ENCODE assay signal across 20 cellular contexts in the genomic region with DNA sequence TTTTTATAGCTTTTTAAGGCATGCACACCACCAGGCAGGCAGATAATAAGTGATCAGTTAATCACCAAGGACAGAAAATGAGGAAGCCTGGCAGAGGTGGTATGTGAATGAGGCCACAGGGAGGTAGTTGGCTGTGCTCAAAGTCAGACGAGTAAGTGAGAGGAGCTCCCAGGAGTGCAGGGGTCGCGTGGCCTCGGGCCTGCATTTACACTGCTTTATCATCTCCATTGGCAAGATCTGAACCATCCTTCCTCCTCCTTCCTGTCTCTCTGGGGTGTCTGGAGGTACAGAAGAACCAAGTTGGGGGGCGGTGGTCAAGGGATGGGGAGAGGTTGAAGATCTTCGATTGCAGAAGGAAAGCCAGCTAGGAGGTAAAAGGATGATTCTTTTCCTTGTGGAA.
DNase-seq lines count a peak whose midpoint lies in the region; ATAC-seq and TF ChIP-seq lines count a peak whose summit lies in the region.
"Had no signal": no experiment of that assay in that cellular context is flagged by ENCODE, and none has a peak within 500 bp of the region (broad histone marks: within the 10 kb centered on the region; RNA-seq: fewer than 3 reads in every experiment).

No MANE protein-coding gene starts in this region.

- H3K36me3 ChIP-seq in Caco-2 (ENCODE audit: control insufficient read depth, insufficient read depth, low read length) (no peaks in the 10 kb centered on the region), spleen (no peaks in the 10 kb centered on the region)
- H3K36me3 ChIP-seq: BLaER1 had no signal

- H3K4me3 ChIP-seq in Caco-2 (ENCODE audit: low read depth, low read length) (no peak overlapping the region), spleen (no peak overlapping the region)
- H3K4me3 ChIP-seq: BLaER1, GM23338 had no signal

- no peak for DNase-seq in Caco-2
- DNase-seq in glutamatergic neuron: no peak
- DNase-seq in neural crest cell (ENCODE audit: low read depth, low spot score): no peak
- DNase-seq in spleen: peak; percentile 27
- DNase-seq in NCI-H2171 treated with DMSO at 0.1 percent for 48 hours (lab: John Stamatoyannopoulos, UW): no peak
- no peak for DNase-seq in NCI-H2227 treated with DMSO at 0.1 percent for 48 hours (lab: John Stamatoyannopoulos, UW)
- DNase-seq in COLO668 (lab: John Stamatoyannopoulos, UW; ENCODE audit: unreplicated experiment): no peak
- DNase-seq: Calu3; CD4-positive, CD25-positive, alpha-beta regulatory T cell; CD8-positive, alpha-beta T cell; DMS53; DMS79 treated with DMSO at 0.1 percent for 48 hours; GF-D8; H9 had no signal

- H3K9me3 Mint-ChIP-seq in Caco-2 (ENCODE audit: unreplicated experiment) (no peaks in the 10 kb centered on the region), glutamatergic neuron (ENCODE audit: unreplicated experiment) (peaks cover 17% of the 10 kb centered on the region), neural crest cell (peaks cover 7% of the 10 kb centered on the region)
- H3K9me3 Mint-ChIP-seq: CD8-positive, alpha-beta T cell had no signal

- H3K4me3 Mint-ChIP-seq in Caco-2 (ENCODE audit: unreplicated experiment) (no peak overlapping the region), glutamatergic neuron (ENCODE audit: unreplicated experiment) (no peak overlapping the region), neural crest cell (no peak overlapping the region)
- H3K4me3 Mint-ChIP-seq: B cell; CD4-positive, CD25-positive, alpha-beta regulatory T cell; CD8-positive, alpha-beta T cell; GM23338; H9 had no signal

- CTCF ChIA-PET in Caco-2 (lab: Charles Lee): no interaction called here

- peak overlapping the region; percentile 20 for H3K27ac Mint-ChIP-seq in Caco-2 (ENCODE audit: unreplicated experiment)
- peak overlapping the region; percentile 21 for H3K27ac Mint-ChIP-seq in glutamatergic neuron (ENCODE audit: unreplicated experiment)
- peak overlapping the region; percentile 60 for H3K27ac Mint-ChIP-seq in neural crest cell (ENCODE audit: unreplicated experiment)
- H3K27ac Mint-ChIP-seq: B cell; CD4-positive, CD25-positive, alpha-beta regulatory T cell; CD8-positive, alpha-beta T cell; GM23338; H9 had no signal

- WGBS in spleen, 5 donors: 89 to 93% (median 92%) methylated on average over 6 of the region's 6 CpGs

- H3K4me1 Mint-ChIP-seq in Caco-2 (ENCODE audit: low read depth, unreplicated experiment) (peaks cover 36% of the 10 kb centered on the region), glutamatergic neuron (ENCODE audit: low read depth, unreplicated experiment) (peaks cover 25% of the 10 kb centered on the region), neural crest cell (no peaks in the 10 kb centered on the region)
- H3K4me1 Mint-ChIP-seq: B cell; CD4-positive, CD25-positive, alpha-beta regulatory T cell; GM23338; H9 had no signal

- no peak overlapping the region for H3K27ac ChIP-seq in spleen
- H3K27ac ChIP-seq: BLaER1, C4-2B had no signal

- BruUV-seq in Caco-2 (replicated peaks; lab: Mats Ljungman, UMichigan): no TSS peak

- H3K27me3 Mint-ChIP-seq in Caco-2 (ENCODE audit: insufficient read depth, unreplicated experiment) (no peaks in the 10 kb centered on the region), glutamatergic neuron (ENCODE audit: unreplicated experiment) (peaks cover 6% of the 10 kb centered on the region), neural crest cell (ENCODE audit: low read depth) (no peaks in the 10 kb centered on the region)
- H3K27me3 Mint-ChIP-seq: B cell; CD4-positive, CD25-positive, alpha-beta regulatory T cell had no signal

- H3K27me3 ChIP-seq in Caco-2 (replicated peaks; ENCODE audit: control insufficient read depth, insufficient read depth, low read length) (no peaks in the 10 kb centered on the region), spleen (replicated peaks in 1 of 7) (peaks cover 0 to 12% (median 0%) of the 10 kb centered on the region in 7 donors)
- H3K27me3 ChIP-seq: BLaER1 had no signal

- H3K9me3 ChIP-seq in Caco-2 (no peaks in the 10 kb centered on the region; the same call in 1 of the 2 replicates), spleen (peaks cover 0 to 10% (median 0%) of the 10 kb centered on the region in 8 donors)

- intact Hi-C loops in Caco-2 (cut with micrococcal nuclease; ENCODE audit: unreplicated experiment) (no loop called here), spleen (cut with DNase I; ENCODE audit: low total_unique reads) (no loop called here)

- H3K4me1 ChIP-seq in Caco-2 (peaks cover 55% of the 10 kb centered on the region), spleen (no peaks in the 10 kb centered on the region)

- TF ChIP-seq POLR2A in spleen (IDR thresholded peaks at IDR 0.05): no peak

- POLR2A ChIA-PET in Caco-2 (lab: Charles Lee): no interaction called here

- ATAC-seq in HG03520 (IDR thresholded peaks at IDR 0.05; ENCODE audit: unreplicated experiment): no peak
- ATAC-seq: CD8-positive, alpha-beta T cell; GM23338; HCT116 had no signal

- no peak for TF ChIP-seq CTCF in Caco-2 (IDR thresholded peaks at IDR 0.05; ENCODE audit: insufficient read depth in 1 of 2, low read depth in 1 of 2, low read length in 1 of 2, severe bottlenecking in 1 of 2, unreplicated experiment in 1 of 2)
- no peak for TF ChIP-seq CTCF in glutamatergic neuron (IDR thresholded peaks at IDR 0.05; ENCODE audit: partially characterized antibody, unreplicated experiment)
- no peak for TF ChIP-seq CTCF in neural crest cell (conservative IDR thresholded peaks at IDR 0.05)
- no peak for TF ChIP-seq CTCF in spleen (IDR thresholded peaks at IDR 0.05 in 8 of 11, conservative IDR thresholded peaks at IDR 0.05 in 3 of 11)

- H3K36me3 Mint-ChIP-seq in Caco-2 (ENCODE audit: insufficient read depth, unreplicated experiment) (peaks cover 32% of the 10 kb centered on the region), glutamatergic neuron (ENCODE audit: unreplicated experiment) (peaks cover 10% of the 10 kb centered on the region), neural crest cell (ENCODE audit: low read depth) (no peaks in the 10 kb centered on the region)
- H3K36me3 Mint-ChIP-seq: CD4-positive, CD25-positive, alpha-beta regulatory T cell; CD8-positive, alpha-beta T cell had no signal
